Comparison of ENCODE assay signal across 34 cellular contexts in the genomic region with DNA sequence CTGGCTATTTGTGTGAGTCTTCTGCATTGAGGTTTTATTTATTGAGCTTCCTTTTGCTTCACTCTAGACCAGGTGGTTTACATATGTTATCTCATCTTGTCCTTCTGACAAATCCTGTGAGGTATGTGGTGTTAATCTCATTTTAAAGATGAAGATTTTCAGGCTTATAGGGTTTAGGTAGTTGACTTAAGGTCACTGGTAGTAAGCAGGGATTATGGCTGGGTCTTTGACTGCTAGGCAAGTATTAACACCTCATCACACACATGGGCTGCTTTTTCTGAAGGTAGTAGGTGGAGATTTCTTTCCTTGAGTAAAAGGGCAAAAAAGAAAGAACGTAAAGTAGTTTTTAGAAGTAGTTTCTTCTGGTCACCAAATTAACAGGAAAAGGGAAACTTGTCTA.
"Had no signal": no experiment of that assay in that cellular context is flagged by ENCODE, and none has a peak within 500 bp of the region (broad histone marks: within the 10 kb centered on the region; RNA-seq: fewer than 3 reads in every experiment).

No MANE protein-coding gene starts in this region.

- H3K4me1 ChIP-seq: gastroesophageal sphincter, parathyroid adenoma, right atrium auricular region, suprapubic skin, tibial artery, upper lobe of right lung had no signal

- H2AFZ ChIP-seq: hepatocyte, parathyroid adenoma had no signal

- ATAC-seq: activated CD8-positive, alpha-beta T cell treated with anti-CD3 and anti-CD28 coated beads for 36 hours; activated T-cell treated with anti-CD3 and anti-CD28 coated beads, Interleukin-2, amount 50 U/mL, for 4 hours; activated T-helper 17 cell treated with anti-CD3 and anti-CD28 coated beads, Interleukin-2, amount 50 U/mL, for 72 hours; gastroesophageal sphincter; left colon; psoas muscle; stimulated activated naive B cell treated with anti-CD40 and anti-IgM and Interleukin-4, amounts not matched to agents 10 μg/mL and 1 μg/mL and 100 μg/mL, for 72 hours; upper lobe of right lung had no signal

- H3K27me3 Mint-ChIP-seq: activated CD8-positive, alpha-beta T cell treated with anti-CD3 and anti-CD28 coated beads for 36 hours; activated T-helper 17 cell treated with anti-CD3 and anti-CD28 coated beads, Interleukin-2, amount 50 U/mL, for 72 hours; naive B cell; stimulated activated naive B cell treated with anti-CD40 and anti-IgM and Interleukin-4, amounts not matched to agents 10 μg/mL and 1 μg/mL and 100 μg/mL, for 72 hours had no signal

- H3K27ac Mint-ChIP-seq: activated CD8-positive, alpha-beta T cell treated with anti-CD3 and anti-CD28 coated beads for 36 hours; activated T-helper 17 cell treated with anti-CD3 and anti-CD28 coated beads, Interleukin-2, amount 50 U/mL, for 72 hours; mesothelial cell of epicardium; stimulated activated naive B cell treated with anti-CD40 and anti-IgM and Interleukin-4, amounts not matched to agents 10 μg/mL and 1 μg/mL and 100 μg/mL, for 72 hours had no signal

- H3K4me2 ChIP-seq: hepatocyte, smooth muscle cell had no signal

- H3K36me3 ChIP-seq: brain microvascular endothelial cell, gastroesophageal sphincter, right atrium auricular region, suprapubic skin, tibial artery had no signal

- H3K27ac ChIP-seq: brain microvascular endothelial cell, coronary artery, dorsolateral prefrontal cortex, gastroesophageal sphincter, hepatocyte, parathyroid adenoma, psoas muscle, right atrium auricular region, suprapubic skin, tibial artery, upper lobe of right lung, VCaP had no signal

- FAIRE-seq: astrocyte, kidney, TTC549 had no signal

- DNase-seq: activated CD4-positive, alpha-beta T cell treated with anti-CD3 and anti-CD28 coated beads for 1 hour; activated CD4-positive, alpha-beta T cell treated with anti-CD3 and anti-CD28 coated beads, Interleukin-2, amount 50 U/mL, for 1 hour; activated CD8-positive, alpha-beta T cell treated with anti-CD3 and anti-CD28 coated beads for 36 hours; activated gamma-delta T cell treated with Interleukin-2 at 50 U/mL for 16 hours; activated naive CD4-positive, alpha-beta T cell treated with anti-CD3 and anti-CD28 coated beads, Interleukin-2, amount 50 U/mL, for 16 hours; activated T-cell treated with anti-CD3 and anti-CD28 coated beads, Interleukin-2, amount 50 U/mL, for 4 hours; amniotic stem cell; brain microvascular endothelial cell; dorsolateral prefrontal cortex; effector memory CD4-positive, alpha-beta T cell; erythroblast; kidney; left colon; mammary epithelial cell; naive B cell; nucleus accumbens; psoas muscle; stimulated activated CD4-positive, alpha-beta T cell treated with anti-CD3 and anti-CD28 coated beads, Interleukin-1b, Interleukin-23, amount 100 ng/mL, for 48 hours; stimulated activated naive B cell treated with anti-CD40 and anti-IgM and Interleukin-4, amounts not matched to agents 10 μg/mL and 1 μg/mL and 100 μg/mL, for 72 hours; T-helper 9 cell; tibial artery; upper lobe of right lung had no signal

- H3K4me3 ChIP-seq: coronary artery, dorsolateral prefrontal cortex, gastroesophageal sphincter, hepatocyte, psoas muscle, right atrium auricular region, smooth muscle cell, suprapubic skin, tibial artery, upper lobe of right lung had no signal

- H3K9me3 ChIP-seq: gastroesophageal sphincter, psoas muscle, right atrium auricular region, suprapubic skin, tibial artery, upper lobe of right lung had no signal

- H3K79me2 ChIP-seq: parathyroid adenoma had no signal

- H3K27me3 ChIP-seq: brain microvascular endothelial cell, dorsolateral prefrontal cortex, gastroesophageal sphincter, hepatocyte, right atrium auricular region, suprapubic skin, tibial artery, upper lobe of right lung had no signal

- H3K9ac ChIP-seq: parathyroid adenoma had no signal

- H3K4me3 Mint-ChIP-seq: activated CD8-positive, alpha-beta T cell treated with anti-CD3 and anti-CD28 coated beads for 36 hours; activated T-cell treated with anti-CD3 and anti-CD28 coated beads, Interleukin-2, amount 50 U/mL, for 4 hours; activated T-helper 17 cell treated with anti-CD3 and anti-CD28 coated beads, Interleukin-2, amount 50 U/mL, for 72 hours; mesothelial cell of epicardium; naive B cell; stimulated activated naive B cell treated with anti-CD40 and anti-IgM and Interleukin-4, amounts not matched to agents 10 μg/mL and 1 μg/mL and 100 μg/mL, for 72 hours had no signal
